In the genomic region with DNA sequence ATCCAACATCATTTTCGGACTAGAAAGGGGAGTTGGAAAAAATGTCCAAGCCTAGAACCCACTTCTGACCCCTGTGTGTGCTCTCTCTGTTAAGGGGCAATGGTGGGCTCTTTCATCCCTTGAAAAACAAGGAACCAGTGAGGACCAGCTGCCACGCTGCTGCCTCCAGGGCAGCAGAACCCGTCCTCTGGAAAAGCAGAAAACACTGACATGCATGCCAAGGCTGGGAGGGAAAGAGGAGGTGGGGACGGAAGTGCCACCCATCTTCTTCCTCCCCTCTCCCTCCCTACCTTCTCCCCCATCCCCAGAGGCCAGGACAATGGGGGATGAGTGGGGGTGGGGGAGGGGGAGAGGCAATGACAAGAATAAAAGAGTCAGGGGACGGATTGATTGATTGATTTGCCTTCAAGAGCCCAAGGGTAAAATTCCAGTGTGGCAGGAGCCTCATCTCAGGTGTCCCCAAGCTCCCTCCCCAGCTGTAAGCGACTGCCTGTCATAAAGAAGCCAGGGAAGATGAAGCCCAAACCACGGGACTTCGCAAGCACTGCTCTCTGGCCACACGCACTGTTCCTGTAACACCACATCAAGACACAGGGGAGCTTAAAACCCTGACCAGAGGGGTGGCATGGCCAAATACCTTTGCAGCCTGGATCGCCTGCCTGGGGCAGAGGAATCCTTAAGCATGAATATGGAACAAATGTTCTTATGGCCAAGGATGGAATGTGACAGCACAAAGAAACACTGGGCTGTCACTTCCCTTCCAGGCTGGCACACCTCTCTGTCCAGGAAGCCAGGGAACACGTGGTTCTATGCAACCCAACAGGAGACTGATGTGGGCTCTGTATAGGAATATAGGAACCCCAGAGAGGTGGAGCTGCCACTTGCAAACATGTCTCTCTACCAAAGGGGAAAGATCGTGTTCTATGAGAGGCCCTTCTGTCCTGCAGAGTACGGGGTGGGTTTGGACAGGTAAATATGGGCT, we compare ENCODE assay signal across 26 cellular contexts. TPM values are rescaled to one million over a fixed set of nuclear protein-coding genes. Genes with fewer than 3 reads are reported as not detected.
DNase-seq lines count a peak whose midpoint lies in the region; ATAC-seq and TF ChIP-seq lines count a peak whose summit lies in the region.
"Had no signal": no experiment of that assay in that cellular context is flagged by ENCODE, and none has a peak within 500 bp of the region (broad histone marks: within the 10 kb centered on the region; RNA-seq: fewer than 3 reads in every experiment).

No MANE protein-coding gene starts in this region.

- DNase-seq in ELF-1 (ENCODE audit: low read depth, low spot score) (peak; percentile 71), M059J (ENCODE audit: low read depth) (peak; percentile 34), sciatic nerve (ENCODE audit: low spot score) (peak; percentile 32), foreskin keratinocyte (no peak), cerebellar cortex (ENCODE audit: low spot score) (no peak)
- DNase-seq: activated CD4-positive, CD25-positive, alpha-beta regulatory T cell treated with anti-CD3 and anti-CD28 coated beads, Interleukin-2, amount 50 U/mL, for 72 hours; activated CD8-positive, alpha-beta T cell treated with anti-CD3 and anti-CD28 coated beads, Interleukin-2, amount 10 ng/mL, durations not matched to agents 7 days and 5 days; activated naive CD4-positive, alpha-beta T cell treated with anti-CD3 and anti-CD28 coated beads for 36 hours; activated T-cell treated with anti-CD3 and anti-CD28 coated beads, Interleukin-2, amount 50 U/mL, for 4 hours; DMS 273 treated with DMSO at 0.1 percent for 48 hours; MV-4-11; natural killer cell; NCI-H510A treated with DMSO at 0.1 percent for 48 hours; NK-92 treated with Interleukin-12 subunit alpha and Interleukin-12 subunit beta, amount 100 ng/mL, for 24 hours; retina; SHP77 treated with DMSO at 0.1 percent for 48 hours; stimulated activated CD4-positive, alpha-beta T cell treated with anti-CD3 and anti-CD28 coated beads, Interleukin-12 subunit alpha, Interleukin-12 subunit beta, amount 100 ng/mL, for 4 hours; stimulated activated CD4-positive, alpha-beta T cell treated with anti-CD3 and anti-CD28 coated beads, Interleukin-4, amount 100 ng/mL, for 4 hours; stimulated activated naive CD4-positive, alpha-beta T cell treated with Interleukin-2 at 50 U/mL for 16 hours; T-helper 1 cell had no signal

- peak; percentile 29 for ATAC-seq in esophagus mucosa
- ATAC-seq in sciatic nerve: no peak
- no peak for ATAC-seq in GM18868 (IDR thresholded peaks at IDR 0.05; ENCODE audit: unreplicated experiment)
- ATAC-seq in foreskin keratinocyte: no peak
- ATAC-seq in GM19463 (IDR thresholded peaks at IDR 0.05; ENCODE audit: unreplicated experiment): no peak
- ATAC-seq: activated CD8-positive, alpha-beta T cell treated with anti-CD3 and anti-CD28 coated beads, Interleukin-2, amount 10 ng/mL, durations not matched to agents 7 days and 5 days; activated T-cell treated with anti-CD3 and anti-CD28 coated beads, Interleukin-2, amount 50 U/mL, for 4 hours; GM23338; natural killer cell had no signal

- no peaks in the 10 kb centered on the region for H3K4me1 ChIP-seq in foreskin keratinocyte

- intact Hi-C loops in sciatic nerve (cut with DNase I): no loop called here

- TF ChIP-seq CTCF in foreskin keratinocyte (conservative IDR thresholded peaks at IDR 0.05): no peak

- no peak overlapping the region for H3K27ac ChIP-seq in foreskin keratinocyte
- H3K27ac ChIP-seq: KMS-11, PC-9 had no signal

- peaks cover 5% of the 10 kb centered on the region for H3K27me3 ChIP-seq in foreskin keratinocyte

RNA-seq across cellular contexts. Expression of a gene that starts 38.9 kb away (rescaled TPM):
- total RNA-seq in M059J (2014; rRNA removed; shearing (Covaris generic)): 2.6 and 3.8 TPM in 2 replicates
- total RNA-seq in esophagus mucosa (22.1 TPM), sciatic nerve (50.4 TPM), foreskin keratinocyte (16.7 and 20.7 TPM in 2 replicates)
- polyA plus RNA-seq in foreskin keratinocyte: 5.6 and 7.9 TPM in 2 replicates
- total RNA-seq: activated CD8-positive, alpha-beta T cell treated with anti-CD3 and anti-CD28 coated beads, Interleukin-2, amount 10 ng/mL, durations not matched to agents 7 days and 5 days; activated T-cell treated with anti-CD3 and anti-CD28 coated beads, Interleukin-2, amount 50 U/mL, for 4 hours; natural killer cell had no signal

Comparison
In these comparisons a context has a peak if more than half of its experiments do, and no peak if none do; other contexts are left out.
1. DNase-seq: peak in ELF-1 (single experiment), M059J (single experiment) and sciatic nerve (single experiment); none in foreskin keratinocyte (0 of 2) and cerebellar cortex (single experiment).